ENCODE assay signal across 28 cellular contexts in genomic region chr7:8827329-8827728, GRCh38.
"Had no signal": no experiment of that assay in that cellular context is flagged by ENCODE, and none has a peak within 500 bp of the region (broad histone marks: within the 10 kb centered on the region; RNA-seq: fewer than 3 reads in every experiment).

No MANE protein-coding gene starts in this region.

- H3K9me3 ChIP-seq: ovary, right lobe of liver, sigmoid colon, suprapubic skin, testis, tibial artery, transverse colon, upper lobe of right lung, uterus had no signal

- H3K9ac ChIP-seq: neural progenitor cell, parathyroid adenoma had no signal

- H3K4me1 ChIP-seq: neural progenitor cell, parathyroid adenoma, psoas muscle, sigmoid colon, spleen, suprapubic skin, testis, tibial artery, transverse colon, upper lobe of right lung, uterus had no signal

- H3K79me2 ChIP-seq: parathyroid adenoma had no signal

- H3K27ac ChIP-seq: neural progenitor cell, ovary, parathyroid adenoma, psoas muscle, right lobe of liver, sigmoid colon, spleen, suprapubic skin, testis, tibial artery, transverse colon, upper lobe of right lung, uterus had no signal

- H3K4me3 ChIP-seq: neural progenitor cell, ovary, psoas muscle, right lobe of liver, sigmoid colon, spleen, suprapubic skin, testis, tibial artery, transverse colon, upper lobe of right lung, uterus had no signal

- H3K27me3 ChIP-seq: neural progenitor cell, ovary, right lobe of liver, sigmoid colon, spleen, suprapubic skin, testis, tibial artery, transverse colon, upper lobe of right lung, uterus had no signal

- H3K4me2 ChIP-seq: neural progenitor cell had no signal

- FAIRE-seq: small intestine had no signal

- ATAC-seq: natural killer cell; psoas muscle; right cardiac atrium; right lobe of liver; stimulated activated memory B cell treated with anti-CD40 and anti-IgM and Interleukin-4, amounts not matched to agents 10 μg/mL and 1 μg/mL and 100 μg/mL, for 72 hours; stimulated activated naive CD8-positive, alpha-beta T cell treated with anti-CD3 and anti-CD28 coated beads, Interleukin-15, amount 100 ng/mL, for 72 hours; stimulated activated naive CD8-positive, alpha-beta T cell treated with anti-CD3 and anti-CD28 coated beads, Interleukin-15, Interleukin-2, amounts not matched to agents 100 U/mL and 50 U/mL, for 24 hours; upper lobe of right lung had no signal

- H3K36me3 ChIP-seq: neural progenitor cell, ovary, right lobe of liver, sigmoid colon, spleen, suprapubic skin, tibial artery, transverse colon, upper lobe of right lung, uterus had no signal

- H2AFZ ChIP-seq: neural progenitor cell, parathyroid adenoma had no signal

- DNase-seq: natural killer cell; occipital lobe; ovary; posterior cingulate gyrus; psoas muscle; right cardiac atrium; right lobe of liver; sigmoid colon; small intestine; spleen; stimulated activated CD4-positive, alpha-beta T cell treated with anti-CD3 and anti-CD28 coated beads, Interleukin-12 subunit alpha, Interleukin-12 subunit beta, amount 100 ng/mL, for 4 hours; stimulated activated CD4-positive, alpha-beta T cell treated with anti-CD3 and anti-CD28 coated beads, Interleukin-1b, Interleukin-23, amount 100 ng/mL, for 48 hours; stimulated activated CD4-positive, alpha-beta T cell treated with anti-CD3 and anti-CD28 coated beads, Interleukin-4, amount 100 ng/mL, for 1 hour; stimulated activated CD4-positive, alpha-beta T cell treated with anti-CD3 and anti-CD28 coated beads, Interleukin-4, amount 100 ng/mL, for 4 hours; stimulated activated CD8-positive, alpha-beta memory T cell treated with anti-CD3 and anti-CD28 coated beads, Interleukin-4, amount 100 ng/mL, for 48 hours; stimulated activated naive CD4-positive, alpha-beta T cell; stimulated activated naive CD8-positive, alpha-beta T cell treated with anti-CD3 and anti-CD28 coated beads, Interleukin-15, amount 100 ng/mL, for 72 hours; stimulated activated naive CD8-positive, alpha-beta T cell treated with anti-CD3 and anti-CD28 coated beads, Interleukin-15, Interleukin-2, amounts not matched to agents 100 U/mL and 50 U/mL, for 24 hours; substantia nigra; testis; tibial artery; transverse colon; upper lobe of right lung; uterus had no signal
